In genomic region chr12:130220361-130220760, GRCh38 we compare ENCODE assay signal across 16 cellular contexts. TPM values are rescaled to one million over a fixed set of nuclear protein-coding genes. Genes with fewer than 3 reads are reported as not detected.
DNase-seq lines count a peak whose midpoint lies in the region; ATAC-seq, FAIRE-seq and TF ChIP-seq lines count a peak whose summit lies in the region.
"Had no signal": no experiment of that assay in that cellular context is flagged by ENCODE, and none has a peak within 500 bp of the region (broad histone marks: within the 10 kb centered on the region; RNA-seq: fewer than 3 reads in every experiment).

No MANE protein-coding gene starts in this region.

- H3K18ac ChIP-seq in H9 (ENCODE audit: insufficient read length, low read depth, low read length): no peak overlapping the region

- H4K91ac ChIP-seq in H9 (ENCODE audit: insufficient read length, low read depth, low read length): no peak overlapping the region

- H3K23ac ChIP-seq in H9 (ENCODE audit: insufficient read length, low read depth, low read length): no peak overlapping the region

- H3K56ac ChIP-seq in H9 (ENCODE audit: insufficient read length, low read depth, low read length): no peak overlapping the region

- H3K27me3 Mint-ChIP-seq in H9 (ENCODE audit: low read depth) (peaks cover 58% of the 10 kb centered on the region), type B pancreatic cell (peaks cover 54% of the 10 kb centered on the region)

- H2BK5ac ChIP-seq in H9 (ENCODE audit: insufficient read length, low read length): no peak overlapping the region

- peak overlapping the region; percentile 1 for H3K4me3 ChIP-seq in iPS-20b (ENCODE audit: low read length)
- H3K4me3 ChIP-seq in effector memory CD4-positive, alpha-beta T cell (ENCODE audit: insufficient read depth, low read depth, low read length, poor library complexity, severe bottlenecking): no peak overlapping the region
- H3K4me3 ChIP-seq: BLaER1 treated with 17β-estradiol and CSF1 and Interleukin-3, amounts not matched to agents 10 nM and 100 nM had no signal

- H3K4me1 Mint-ChIP-seq in H9 (peaks cover 29 to 36% of the 10 kb centered on the region in 2 experiments), type B pancreatic cell (ENCODE audit: unreplicated experiment) (peaks cover 22% of the 10 kb centered on the region)
- H3K4me1 Mint-ChIP-seq: CD4-positive, CD25-positive, alpha-beta regulatory T cell; IgD-negative memory B cell had no signal

- H3K79me1 ChIP-seq in H9 (ENCODE audit: insufficient read depth, low read depth, low read length, poor library complexity, severe bottlenecking): no peaks in the 10 kb centered on the region

- H3K27ac Mint-ChIP-seq in H9 (no peak overlapping the region), type B pancreatic cell (no peak overlapping the region)
- H3K27ac Mint-ChIP-seq: CD4-positive, CD25-positive, alpha-beta regulatory T cell; IgD-negative memory B cell had no signal

- no peaks in the 10 kb centered on the region for H4K20me1 ChIP-seq in H9 (ENCODE audit: control insufficient read depth, insufficient read depth, insufficient read length)
- H4K20me1 ChIP-seq: BLaER1 treated with 17β-estradiol and CSF1 and Interleukin-3, amounts not matched to agents 10 nM and 100 nM had no signal

- H3K27me3 ChIP-seq in H9 (ENCODE audit: insufficient read depth, low read length) (peaks cover 26% of the 10 kb centered on the region; the same call in 1 of the 2 replicates), iPS-20b (ENCODE audit: insufficient read depth, low read length) (peaks cover 94% of the 10 kb centered on the region)
- peaks cover 2% of the 10 kb centered on the region for H3K27me3 ChIP-seq in effector memory CD4-positive, alpha-beta T cell (replicated peaks; ENCODE audit: control insufficient read depth, insufficient read depth, low read length, poor library complexity, severe bottlenecking)
- H3K27me3 ChIP-seq: BLaER1 treated with 17β-estradiol and CSF1 and Interleukin-3, amounts not matched to agents 10 nM and 100 nM had no signal

- TF ChIP-seq CTCF in H9 (conservative IDR thresholded peaks at IDR 0.05) (no peak), type B pancreatic cell (conservative IDR thresholded peaks at IDR 0.05) (no peak)

- H3K27ac ChIP-seq in H9 (ENCODE audit: insufficient read length, low read depth, low read length): no peak overlapping the region
- no peak overlapping the region for H3K27ac ChIP-seq in iPS-20b (ENCODE audit: low read length)
- no peak overlapping the region for H3K27ac ChIP-seq in effector memory CD4-positive, alpha-beta T cell (ENCODE audit: insufficient read depth, low read length, poor library complexity, severe bottlenecking)
- H3K27ac ChIP-seq: BLaER1 treated with 17β-estradiol and CSF1 and Interleukin-3, amounts not matched to agents 10 nM and 100 nM had no signal

- H2AK5ac ChIP-seq in H9 (ENCODE audit: insufficient read length, low read length): no peak overlapping the region

- peak overlapping the region; percentile 23 for H3K4me2 ChIP-seq in H9 (ENCODE audit: insufficient read depth, insufficient read length, low read length)
- H3K4me2 ChIP-seq: BLaER1 treated with 17β-estradiol and CSF1 and Interleukin-3, amounts not matched to agents 10 nM and 100 nM had no signal

- no peaks in the 10 kb centered on the region for H3K36me3 ChIP-seq in iPS-20b (ENCODE audit: insufficient read depth, low read depth, low read length)
- H3K36me3 ChIP-seq in effector memory CD4-positive, alpha-beta T cell (ENCODE audit: control insufficient read depth, insufficient read depth, low read length): no peaks in the 10 kb centered on the region
- H3K36me3 ChIP-seq: BLaER1 treated with 17β-estradiol and CSF1 and Interleukin-3, amounts not matched to agents 10 nM and 100 nM had no signal

- no peak overlapping the region for H4K8ac ChIP-seq in H9 (replicated peaks; ENCODE audit: insufficient read length, low read depth, low read length)

- no peak overlapping the region for H3K14ac ChIP-seq in H9 (ENCODE audit: insufficient read depth, low read length)

- no peak overlapping the region for H3K4ac ChIP-seq in H9 (ENCODE audit: low read depth, low read length)

- no peak for ATAC-seq in GM18498 (IDR thresholded peaks at IDR 0.05; ENCODE audit: unreplicated experiment)
- ATAC-seq: HCT116 had no signal

- H3K23me2 ChIP-seq in H9 (ENCODE audit: insufficient read length, low read depth, low read length, poor library complexity, severe bottlenecking): no peaks in the 10 kb centered on the region

- no peak overlapping the region for H2BK120ac ChIP-seq in H9 (ENCODE audit: low read depth, low read length, poor library complexity, severe bottlenecking)

- H3K4me1 ChIP-seq in H9 (ENCODE audit: insufficient read depth, low read length) (peaks cover 6% of the 10 kb centered on the region), iPS-20b (ENCODE audit: insufficient read depth, low read length) (peaks cover 18% of the 10 kb centered on the region)
- no peaks in the 10 kb centered on the region for H3K4me1 ChIP-seq in effector memory CD4-positive, alpha-beta T cell (ENCODE audit: control insufficient read depth, insufficient read depth, low read length, poor library complexity, severe bottlenecking)
- H3K4me1 ChIP-seq: BLaER1 treated with 17β-estradiol and CSF1 and Interleukin-3, amounts not matched to agents 10 nM and 100 nM had no signal

- H2BK15ac ChIP-seq in H9 (ENCODE audit: low read depth, low read length): no peak overlapping the region

- DNase-seq in H9 (no peak), ecto neural progenitor cell (ENCODE audit: low spot score) (peak; percentile 50), type B pancreatic cell (ENCODE audit: extremely low spot score, unreplicated experiment) (no peak), RCC 7860 (ENCODE audit: low spot score) (no peak)
- DNase-seq in effector memory CD4-positive, alpha-beta T cell: no peak
- DNase-seq: ACHN; CD4-positive, CD25-positive, alpha-beta regulatory T cell; DMS53; GF-D8; GOT3 had no signal

- H3K79me2 ChIP-seq in H9 (ENCODE audit: insufficient read depth, low read length): no peaks in the 10 kb centered on the region

- FAIRE-seq in RCC 7860 (lab: Jason Lieb, UNC): no peak

- H3K36me3 Mint-ChIP-seq in H9 (ENCODE audit: insufficient read depth in 1 of 3, low read depth in 3 of 3) (peaks cover 0 to 2% (median 0%) of the 10 kb centered on the region in 3 experiments; a peak in 2 of 7 replicates), type B pancreatic cell (peaks cover 8% of the 10 kb centered on the region)
- H3K36me3 Mint-ChIP-seq: CD4-positive, CD25-positive, alpha-beta regulatory T cell; IgD-negative memory B cell had no signal

- no peak overlapping the region for H3T11ph ChIP-seq in H9 (ENCODE audit: low read length)

- no CpG with 5 or more reads among the region's 8 CpGs for WGBS in H9 (ENCODE audit: extremely low coverage, insufficient read length, low lambda C conversion rate)

- H3K9me3 ChIP-seq in H9 (ENCODE audit: control insufficient read depth, low read depth, low read length): no peaks in the 10 kb centered on the region
- no peaks in the 10 kb centered on the region for H3K9me3 ChIP-seq in iPS-20b (ENCODE audit: insufficient read depth, low read depth, low read length)
- H3K9me3 ChIP-seq in effector memory CD4-positive, alpha-beta T cell (ENCODE audit: control insufficient read depth, low read length): no peaks in the 10 kb centered on the region

- H3K9ac ChIP-seq in H9 (ENCODE audit: extremely low read depth, insufficient read length, low read length): no peak overlapping the region
- H3K9ac ChIP-seq in iPS-20b (ENCODE audit: low read depth, low read length): no peak overlapping the region
- H3K9ac ChIP-seq: BLaER1 treated with 17β-estradiol and CSF1 and Interleukin-3, amounts not matched to agents 10 nM and 100 nM had no signal

- H2BK12ac ChIP-seq in H9 (ENCODE audit: insufficient read length, low read depth, low read length): no peak overlapping the region

- no peak overlapping the region for H4K5ac ChIP-seq in H9 (ENCODE audit: insufficient read length, low read depth, low read length)

- H3K4me3 Mint-ChIP-seq in H9: peak overlapping the region in 1 of 2 experiments; percentile 59; a peak in 1 of 5 replicates
- peak overlapping the region; percentile 33 for H3K4me3 Mint-ChIP-seq in type B pancreatic cell
- H3K4me3 Mint-ChIP-seq: CD4-positive, CD25-positive, alpha-beta regulatory T cell had no signal

- H3K9me3 Mint-ChIP-seq in H9 (peaks cover 10 to 11% of the 10 kb centered on the region in 2 experiments; a peak in 4 of 5 replicates), type B pancreatic cell (peaks cover 14% of the 10 kb centered on the region)

- H2AFZ ChIP-seq in H9 (ENCODE audit: low read length): no peak overlapping the region

- H2BK20ac ChIP-seq in H9 (ENCODE audit: low read depth, low read length, poor library complexity, severe bottlenecking): no peak overlapping the region

RNA-seq across cellular contexts. Expression of gene FZD10, which starts 58.1 kb away (rescaled TPM):
- total RNA-seq in H9 (2021) (0.55 and 1.0 TPM in 2 replicates), type B pancreatic cell (ENCODE audit: low replicate concordance) (7.5 and 17.7 TPM in 2 replicates)
- total RNA-seq: A172; CD4-positive, CD25-positive, alpha-beta regulatory T cell had no signal
